ENCODE assay signal across 8 cellular contexts in genomic region chr3:141441381-141442365, GRCh38. TPM values are rescaled to one million over a fixed set of nuclear protein-coding genes. Genes with fewer than 3 reads are reported as not detected.
DNase-seq lines count a peak whose midpoint lies in the region; ATAC-seq lines count a peak whose summit lies in the region.

No MANE protein-coding gene starts in this region.

- H3K27ac ChIP-seq in effector memory CD4-positive, alpha-beta T cell (ENCODE audit: insufficient read depth, low read length, poor library complexity, severe bottlenecking): peak overlapping the region; percentile 6
- H3K27ac ChIP-seq in muscle layer of colon (ENCODE audit: low read depth, low read length): peak overlapping the region; percentile 86

- no peaks in the 10 kb centered on the region for H3K27me3 ChIP-seq in effector memory CD4-positive, alpha-beta T cell (replicated peaks; ENCODE audit: control insufficient read depth, insufficient read depth, low read length, poor library complexity, severe bottlenecking)
- no peaks in the 10 kb centered on the region for H3K27me3 ChIP-seq in muscle layer of colon (ENCODE audit: control insufficient read depth in 1 of 2, insufficient read depth in 2 of 2, low read length in 2 of 2)

- no peaks in the 10 kb centered on the region for H3K9me3 ChIP-seq in effector memory CD4-positive, alpha-beta T cell (ENCODE audit: control insufficient read depth, low read length)
- no peaks in the 10 kb centered on the region for H3K9me3 ChIP-seq in muscle layer of colon (ENCODE audit: low read length)

- CTCF ChIA-PET in activated CD8-positive, alpha-beta T cell treated with anti-CD3 and anti-CD28 coated beads, Interleukin-2, amount 10 ng/mL, durations not matched to agents 7 days and 5 days (lab: Charles Lee): interaction anchor here (0.7 to 5.3 kb wide), 40 partner anchors 8 to 263 kb away, joined by 3 to 109 read pairs (median 4); partner anchors contain the start of gene ZBTB38

- no peaks in the 10 kb centered on the region for H3K27me3 Mint-ChIP-seq in activated CD8-positive, alpha-beta T cell treated with anti-CD3 and anti-CD28 coated beads, Interleukin-2, amount 10 ng/mL, durations not matched to agents 7 days and 5 days (ENCODE audit: low read depth)

- no peaks in the 10 kb centered on the region for H3K9me3 Mint-ChIP-seq in activated CD8-positive, alpha-beta T cell treated with anti-CD3 and anti-CD28 coated beads, Interleukin-2, amount 10 ng/mL, durations not matched to agents 7 days and 5 days (ENCODE audit: insufficient read depth)

- peak overlapping the region; percentile 20 for H3K4me3 Mint-ChIP-seq in activated CD8-positive, alpha-beta T cell treated with anti-CD3 and anti-CD28 coated beads, Interleukin-2, amount 10 ng/mL, durations not matched to agents 7 days and 5 days

- H3K9ac ChIP-seq in muscle layer of colon (ENCODE audit: low read length): no peak overlapping the region

- peaks cover 31% of the 10 kb centered on the region for H3K4me1 Mint-ChIP-seq in activated CD8-positive, alpha-beta T cell treated with anti-CD3 and anti-CD28 coated beads, Interleukin-2, amount 10 ng/mL, durations not matched to agents 7 days and 5 days (ENCODE audit: low read depth)

- peaks cover 3% of the 10 kb centered on the region for H3K4me1 ChIP-seq in effector memory CD4-positive, alpha-beta T cell (ENCODE audit: control insufficient read depth, insufficient read depth, low read length, poor library complexity, severe bottlenecking)
- H3K4me1 ChIP-seq in muscle layer of colon (ENCODE audit: insufficient read depth, low read length): peaks cover 67% of the 10 kb centered on the region

- H3K27ac Mint-ChIP-seq in activated CD8-positive, alpha-beta T cell treated with anti-CD3 and anti-CD28 coated beads, Interleukin-2, amount 10 ng/mL, durations not matched to agents 7 days and 5 days: peak overlapping the region; percentile 55

- H3K36me3 Mint-ChIP-seq in activated CD8-positive, alpha-beta T cell treated with anti-CD3 and anti-CD28 coated beads, Interleukin-2, amount 10 ng/mL, durations not matched to agents 7 days and 5 days (ENCODE audit: low read depth): peaks cover 51% of the 10 kb centered on the region

- ATAC-seq in GM18517 (IDR thresholded peaks at IDR 0.05; ENCODE audit: unreplicated experiment) (peak; percentile 89), HG02973 (IDR thresholded peaks at IDR 0.05; ENCODE audit: unreplicated experiment) (peak; percentile 93)
- peak; percentile 99 for ATAC-seq in activated CD8-positive, alpha-beta T cell treated with anti-CD3 and anti-CD28 coated beads, Interleukin-2, amount 10 ng/mL, durations not matched to agents 7 days and 5 days

- no peak overlapping the region for H3K4me3 ChIP-seq in effector memory CD4-positive, alpha-beta T cell (ENCODE audit: insufficient read depth, low read depth, low read length, poor library complexity, severe bottlenecking)
- H3K4me3 ChIP-seq in muscle layer of colon (ENCODE audit: low read depth in 1 of 2, low read length in 2 of 2): peak overlapping the region in 1 of 2 donors; percentile 8

- H3K36me3 ChIP-seq in effector memory CD4-positive, alpha-beta T cell (ENCODE audit: control insufficient read depth, insufficient read depth, low read length): peaks cover 31% of the 10 kb centered on the region
- H3K36me3 ChIP-seq in muscle layer of colon (ENCODE audit: insufficient read depth, low read length): peaks cover 47% of the 10 kb centered on the region

- POLR2A ChIA-PET in activated CD8-positive, alpha-beta T cell treated with anti-CD3 and anti-CD28 coated beads, Interleukin-2, amount 10 ng/mL, durations not matched to agents 7 days and 5 days (lab: Charles Lee): interaction anchor here (0.6 to 2.2 kb wide), 2 partner anchors 88 to 130 kb away, joined by 3 to 10 read pairs; no protein-coding TSS in a partner anchor

- DNase-seq in AG08396 (ENCODE audit: low spot score): peak; percentile 62
- DNase-seq in NCI-H82 treated with DMSO at 0.1 percent for 48 hours (lab: John Stamatoyannopoulos, UW; ENCODE audit: unreplicated experiment): peak; percentile 26
- peak; percentile 87 for DNase-seq in activated CD8-positive, alpha-beta T cell treated with anti-CD3 and anti-CD28 coated beads, Interleukin-2, amount 10 ng/mL, durations not matched to agents 7 days and 5 days
- DNase-seq in effector memory CD4-positive, alpha-beta T cell: peak; percentile 55 to 64 (median 62)
- peak; percentile 58 to 61 for DNase-seq in stimulated activated CD8-positive, alpha-beta memory T cell treated with anti-CD3 and anti-CD28 coated beads, Interleukin-7, amount 100 ng/mL, for 4 hours (ENCODE audit: low read depth in 2 of 2)

RNA-seq across cellular contexts. Expression of gene RASA2, which starts 45.2 kb away (rescaled TPM):
- 10 to 100 TPM; 56.8 to 60.2 TPM for total RNA-seq in activated CD8-positive, alpha-beta T cell treated with anti-CD3 and anti-CD28 coated beads, Interleukin-2, amount 10 ng/mL, durations not matched to agents 7 days and 5 days

Comparison
In these comparisons a context has a peak if more than half of its experiments do, and no peak if none do; other contexts are left out.
1. DNase-seq: peak in every context shown above with its lines; median percentile 87 in activated CD8-positive, alpha-beta T cell treated with anti-CD3 and anti-CD28 coated beads, Interleukin-2, amount 10 ng/mL, durations not matched to agents 7 days and 5 days; 62 in AG08396; 62 in effector memory CD4-positive, alpha-beta T cell; 60 in stimulated activated CD8-positive, alpha-beta memory T cell treated with anti-CD3 and anti-CD28 coated beads, Interleukin-7, amount 100 ng/mL, for 4 hours; 26 in NCI-H82 treated with DMSO at 0.1 percent for 48 hours.